Comparison of ENCODE assay signal across 23 cellular contexts in genomic region chr1:15368888-15369287, GRCh38.
"Had no signal": no experiment of that assay in that cellular context is flagged by ENCODE, and none has a peak within 500 bp of the region (broad histone marks: within the 10 kb centered on the region; RNA-seq: fewer than 3 reads in every experiment).

No MANE protein-coding gene starts in this region.

- H3K4me3 ChIP-seq: PC-9, Peyer's patch, SJCRH30 had no signal

- FAIRE-seq: HTR-8/SVneo had no signal

- H2AFZ ChIP-seq: PC-9 had no signal

- ATAC-seq: Right ventricle myocardium inferior, SK-N-SH treated with all-trans-retinoic acid at 6 μM for 48 hours, T-helper 17 cell had no signal

- H3K9me3 ChIP-seq: Peyer's patch, SJCRH30 had no signal

- H3K27me3 ChIP-seq: Peyer's patch had no signal

- H3K36me3 ChIP-seq: Peyer's patch, SJCRH30 had no signal

- DNase-seq: KBM-7, MV-4-11, NCI-H1048, NCI-H1105, NCI-H1417, NCI-H1436 treated with DMSO at 0.1 percent for 48 hours, NCI-H187, NCI-H2029, NCI-H2081 treated with DMSO at 0.1 percent for 48 hours, NCI-H2227 treated with DMSO at 0.1 percent for 48 hours, NCI-H526, NCI-H82, OCI-M1, PC-9, Peyer's patch, SHP77 treated with DMSO at 0.1 percent for 48 hours, SJCRH30, T-helper 1 cell, T-helper 17 cell had no signal

- H3K4me2 ChIP-seq: PC-9 had no signal

- H3K27ac ChIP-seq: HL-60, PC-9, Peyer's patch, SJCRH30 had no signal
